13 cellular contexts compared by ENCODE assay signal in genomic region chr12:47281667-47282171, GRCh38.
DNase-seq lines count a peak whose midpoint lies in the region; ATAC-seq and TF ChIP-seq lines count a peak whose summit lies in the region.
"Had no signal": no experiment of that assay in that cellular context is flagged by ENCODE, and none has a peak within 500 bp of the region (broad histone marks: within the 10 kb centered on the region; RNA-seq: fewer than 3 reads in every experiment).

No MANE protein-coding gene starts in this region.

- 77% methylated on average over 4 of the region's 4 CpGs for WGBS in prostate gland

- no peak overlapping the region for H3K4me3 Mint-ChIP-seq in activated CD8-positive, alpha-beta T cell treated with anti-CD3 and anti-CD28 coated beads for 36 hours
- H3K4me3 Mint-ChIP-seq in activated CD8-positive, alpha-beta T cell treated with anti-CD3 and anti-CD28 coated beads, Interleukin-2, amount 10 ng/mL, durations not matched to agents 7 days and 5 days: no peak overlapping the region
- H3K4me3 Mint-ChIP-seq in activated T-helper 2 cell treated with anti-CD3 and anti-CD28 coated beads, Interferon-gamma antibody, Interleukin-2, Interleukin-4, amounts not matched to agents 10 μg/mL and 5 μg/mL and 100 μg/mL, durations not matched to agents 14 hours and 24 hours and 36 hours (ENCODE audit: low read depth): no peak overlapping the region
- H3K4me3 Mint-ChIP-seq in stimulated activated naive B cell treated with anti-CD40 and anti-IgM and Interleukin-4, amounts not matched to agents 10 μg/mL and 1 μg/mL and 100 μg/mL, for 72 hours: no peak overlapping the region
- H3K4me3 Mint-ChIP-seq: dendritic cell treated with granulocyte-macrophage colony-stimulating factor and Interleukin-4, amounts not matched to agents 40 ng/mL and 50 ng/mL, for 4 days had no signal

- H3K36me3 Mint-ChIP-seq in activated CD8-positive, alpha-beta T cell treated with anti-CD3 and anti-CD28 coated beads for 36 hours (ENCODE audit: low read depth): peaks cover 12% of the 10 kb centered on the region
- H3K36me3 Mint-ChIP-seq in activated CD8-positive, alpha-beta T cell treated with anti-CD3 and anti-CD28 coated beads, Interleukin-2, amount 10 ng/mL, durations not matched to agents 7 days and 5 days (ENCODE audit: low read depth): peaks cover 12% of the 10 kb centered on the region
- H3K36me3 Mint-ChIP-seq in activated T-helper 2 cell treated with anti-CD3 and anti-CD28 coated beads, Interferon-gamma antibody, Interleukin-2, Interleukin-4, amounts not matched to agents 10 μg/mL and 5 μg/mL and 100 μg/mL, durations not matched to agents 14 hours and 24 hours and 36 hours (ENCODE audit: low read depth): no peaks in the 10 kb centered on the region
- peaks cover 0 to 6% of the 10 kb centered on the region in 2 donors for H3K36me3 Mint-ChIP-seq in stimulated activated naive B cell treated with anti-CD40 and anti-IgM and Interleukin-4, amounts not matched to agents 10 μg/mL and 1 μg/mL and 100 μg/mL, for 72 hours

- H3K4me3 ChIP-seq in left ventricle myocardium inferior: no peak overlapping the region
- no peak overlapping the region for H3K4me3 ChIP-seq in prostate gland
- H3K4me3 ChIP-seq: thoracic aorta had no signal

- peak; percentile 46 for ATAC-seq in activated CD8-positive, alpha-beta T cell treated with anti-CD3 and anti-CD28 coated beads for 36 hours
- ATAC-seq in activated CD8-positive, alpha-beta T cell treated with anti-CD3 and anti-CD28 coated beads, Interleukin-2, amount 10 ng/mL, durations not matched to agents 7 days and 5 days: no peak
- ATAC-seq in stimulated activated naive B cell treated with anti-CD40 and anti-IgM and Interleukin-4, amounts not matched to agents 10 μg/mL and 1 μg/mL and 100 μg/mL, for 72 hours (replicated peaks): peak; percentile 29
- ATAC-seq in GM19395 (IDR thresholded peaks at IDR 0.05; ENCODE audit: unreplicated experiment): no peak

- no peaks in the 10 kb centered on the region for H3K27me3 ChIP-seq in left ventricle myocardium inferior (ENCODE audit: low read depth)
- no peaks in the 10 kb centered on the region for H3K27me3 ChIP-seq in prostate gland (replicated peaks; ENCODE audit: insufficient read depth)

- H3K9me3 Mint-ChIP-seq in activated CD8-positive, alpha-beta T cell treated with anti-CD3 and anti-CD28 coated beads for 36 hours: peaks cover 5% of the 10 kb centered on the region
- H3K9me3 Mint-ChIP-seq in activated CD8-positive, alpha-beta T cell treated with anti-CD3 and anti-CD28 coated beads, Interleukin-2, amount 10 ng/mL, durations not matched to agents 7 days and 5 days (ENCODE audit: insufficient read depth): peaks cover 5% of the 10 kb centered on the region
- H3K9me3 Mint-ChIP-seq in activated T-helper 2 cell treated with anti-CD3 and anti-CD28 coated beads, Interferon-gamma antibody, Interleukin-2, Interleukin-4, amounts not matched to agents 10 μg/mL and 5 μg/mL and 100 μg/mL, durations not matched to agents 14 hours and 24 hours and 36 hours: no peaks in the 10 kb centered on the region
- H3K9me3 Mint-ChIP-seq in stimulated activated naive B cell treated with anti-CD40 and anti-IgM and Interleukin-4, amounts not matched to agents 10 μg/mL and 1 μg/mL and 100 μg/mL, for 72 hours: peaks cover 0 to 2% of the 10 kb centered on the region in 2 donors
- H3K9me3 Mint-ChIP-seq: dendritic cell treated with granulocyte-macrophage colony-stimulating factor and Interleukin-4, amounts not matched to agents 40 ng/mL and 50 ng/mL, for 4 days had no signal

- TF ChIP-seq POLR2A in prostate gland (IDR thresholded peaks at IDR 0.05): no peak

- H3K4me1 ChIP-seq in left ventricle myocardium inferior: peaks cover 15% of the 10 kb centered on the region
- H3K4me1 ChIP-seq in prostate gland (replicated peaks): no peaks in the 10 kb centered on the region

- POLR2A ChIA-PET in activated CD8-positive, alpha-beta T cell treated with anti-CD3 and anti-CD28 coated beads for 36 hours (lab: Charles Lee): interaction anchor here (0.7 to 1.6 kb wide), 5 partner anchors 8 to 115 kb away, joined by 3 to 4 read pairs (median 3); no protein-coding TSS in a partner anchor
- POLR2A ChIA-PET in activated CD8-positive, alpha-beta T cell treated with anti-CD3 and anti-CD28 coated beads, Interleukin-2, amount 10 ng/mL, durations not matched to agents 7 days and 5 days (lab: Charles Lee): interaction anchor here (0.7 to 1.7 kb wide), 4 partner anchors 16 to 65 kb away, joined by 3 to 7 read pairs (median 3); no protein-coding TSS in a partner anchor

- DNase-seq in activated CD8-positive, alpha-beta T cell treated with anti-CD3 and anti-CD28 coated beads for 36 hours: peak; percentile 56
- no peak for DNase-seq in activated CD8-positive, alpha-beta T cell treated with anti-CD3 and anti-CD28 coated beads, Interleukin-2, amount 10 ng/mL, durations not matched to agents 7 days and 5 days
- no peak for DNase-seq in activated T-helper 2 cell treated with anti-CD3 and anti-CD28 coated beads, Interferon-gamma antibody, Interleukin-2, Interleukin-4, amounts not matched to agents 10 μg/mL and 5 μg/mL and 100 μg/mL, durations not matched to agents 14 hours and 24 hours and 36 hours (ENCODE audit: low spot score)
- DNase-seq in left ventricle myocardium inferior: no peak
- no peak for DNase-seq in stimulated activated naive B cell treated with anti-CD40 and anti-IgM and Interleukin-4, amounts not matched to agents 10 μg/mL and 1 μg/mL and 100 μg/mL, for 72 hours
- DNase-seq in NCI-H187 treated with DMSO at 0.1 percent for 48 hours (lab: John Stamatoyannopoulos, UW): no peak
- no peak for DNase-seq in prostate gland (ENCODE audit: low spot score)
- DNase-seq: activated effector memory CD4-positive, alpha-beta T cell treated with anti-CD3 and anti-CD28 coated beads, Interleukin-2, amount 50 U/mL, for 16 hours; NCI-H2107 had no signal

- CTCF ChIA-PET in activated CD8-positive, alpha-beta T cell treated with anti-CD3 and anti-CD28 coated beads for 36 hours (lab: Charles Lee): interaction anchor here (1.2 to 2.1 kb wide), 5 partner anchors 9 to 249 kb away, joined by 3 to 9 read pairs (median 5); no protein-coding TSS in a partner anchor
- CTCF ChIA-PET in activated CD8-positive, alpha-beta T cell treated with anti-CD3 and anti-CD28 coated beads, Interleukin-2, amount 10 ng/mL, durations not matched to agents 7 days and 5 days (lab: Charles Lee): interaction anchor here (1.1 to 1.3 kb wide), 3 partner anchors 13 to 355 kb away, joined by 4 read pairs; no protein-coding TSS in a partner anchor

- TF ChIP-seq CTCF in activated CD8-positive, alpha-beta T cell treated with anti-CD3 and anti-CD28 coated beads for 36 hours (IDR thresholded peaks at IDR 0.05): no peak
- TF ChIP-seq CTCF in left ventricle myocardium inferior (IDR thresholded peaks at IDR 0.05; ENCODE audit: borderline replicate concordance) (no peak), prostate gland (IDR thresholded peaks at IDR 0.05) (no peak)

- intact Hi-C loops in activated CD8-positive, alpha-beta T cell treated with anti-CD3 and anti-CD28 coated beads for 36 hours (cut with micrococcal nuclease): no loop called here
- intact Hi-C loops in activated T-helper 2 cell treated with anti-CD3 and anti-CD28 coated beads, Interferon-gamma antibody, Interleukin-2, Interleukin-4, amounts not matched to agents 10 μg/mL and 5 μg/mL and 100 μg/mL, durations not matched to agents 14 hours and 24 hours and 36 hours (cut with micrococcal nuclease): loop anchor here (1.0 to 5.0 kb wide), 4 partner anchors 21 to 199 kb away; no protein-coding TSS in a partner anchor
- intact Hi-C loops in left ventricle myocardium inferior (cut with micrococcal nuclease): no loop called here
- intact Hi-C loops in prostate gland (cut with DNase I): no loop called here

- H3K36me3 ChIP-seq in left ventricle myocardium inferior: no peaks in the 10 kb centered on the region
- no peaks in the 10 kb centered on the region for H3K36me3 ChIP-seq in prostate gland
- H3K36me3 ChIP-seq: thoracic aorta had no signal

- H3K27ac ChIP-seq in left ventricle myocardium inferior (replicated peaks): peak overlapping the region; percentile 33
- H3K27ac ChIP-seq in prostate gland: no peak overlapping the region
- H3K27ac ChIP-seq: KMS-11, thoracic aorta had no signal

- no peaks in the 10 kb centered on the region for H3K27me3 Mint-ChIP-seq in activated CD8-positive, alpha-beta T cell treated with anti-CD3 and anti-CD28 coated beads for 36 hours
- H3K27me3 Mint-ChIP-seq in activated CD8-positive, alpha-beta T cell treated with anti-CD3 and anti-CD28 coated beads, Interleukin-2, amount 10 ng/mL, durations not matched to agents 7 days and 5 days (ENCODE audit: low read depth): no peaks in the 10 kb centered on the region
- H3K27me3 Mint-ChIP-seq in activated T-helper 2 cell treated with anti-CD3 and anti-CD28 coated beads, Interferon-gamma antibody, Interleukin-2, Interleukin-4, amounts not matched to agents 10 μg/mL and 5 μg/mL and 100 μg/mL, durations not matched to agents 14 hours and 24 hours and 36 hours (ENCODE audit: low read depth): no peaks in the 10 kb centered on the region
- no peaks in the 10 kb centered on the region for H3K27me3 Mint-ChIP-seq in stimulated activated naive B cell treated with anti-CD40 and anti-IgM and Interleukin-4, amounts not matched to agents 10 μg/mL and 1 μg/mL and 100 μg/mL, for 72 hours
- H3K27me3 Mint-ChIP-seq: dendritic cell treated with granulocyte-macrophage colony-stimulating factor and Interleukin-4, amounts not matched to agents 40 ng/mL and 50 ng/mL, for 4 days had no signal

- H3K9me3 ChIP-seq in left ventricle myocardium inferior (replicated peaks) (no peaks in the 10 kb centered on the region), prostate gland (no peaks in the 10 kb centered on the region)
- H3K9me3 ChIP-seq: thoracic aorta had no signal

- peaks cover 63% of the 10 kb centered on the region for H3K4me1 Mint-ChIP-seq in activated CD8-positive, alpha-beta T cell treated with anti-CD3 and anti-CD28 coated beads for 36 hours (ENCODE audit: low read depth)
- H3K4me1 Mint-ChIP-seq in activated CD8-positive, alpha-beta T cell treated with anti-CD3 and anti-CD28 coated beads, Interleukin-2, amount 10 ng/mL, durations not matched to agents 7 days and 5 days (ENCODE audit: low read depth): peaks cover 30% of the 10 kb centered on the region
- H3K4me1 Mint-ChIP-seq in activated T-helper 2 cell treated with anti-CD3 and anti-CD28 coated beads, Interferon-gamma antibody, Interleukin-2, Interleukin-4, amounts not matched to agents 10 μg/mL and 5 μg/mL and 100 μg/mL, durations not matched to agents 14 hours and 24 hours and 36 hours (ENCODE audit: low read depth): peaks cover 57% of the 10 kb centered on the region
- H3K4me1 Mint-ChIP-seq in stimulated activated naive B cell treated with anti-CD40 and anti-IgM and Interleukin-4, amounts not matched to agents 10 μg/mL and 1 μg/mL and 100 μg/mL, for 72 hours: peaks cover 23 to 34% of the 10 kb centered on the region in 2 donors

- peak overlapping the region; percentile 70 for H3K27ac Mint-ChIP-seq in activated CD8-positive, alpha-beta T cell treated with anti-CD3 and anti-CD28 coated beads for 36 hours
- H3K27ac Mint-ChIP-seq in activated CD8-positive, alpha-beta T cell treated with anti-CD3 and anti-CD28 coated beads, Interleukin-2, amount 10 ng/mL, durations not matched to agents 7 days and 5 days: no peak overlapping the region
- H3K27ac Mint-ChIP-seq in activated T-helper 2 cell treated with anti-CD3 and anti-CD28 coated beads, Interferon-gamma antibody, Interleukin-2, Interleukin-4, amounts not matched to agents 10 μg/mL and 5 μg/mL and 100 μg/mL, durations not matched to agents 14 hours and 24 hours and 36 hours: peak overlapping the region; percentile 84
- no peak overlapping the region for H3K27ac Mint-ChIP-seq in stimulated activated naive B cell treated with anti-CD40 and anti-IgM and Interleukin-4, amounts not matched to agents 10 μg/mL and 1 μg/mL and 100 μg/mL, for 72 hours

Comparison
In these comparisons a context has a peak if more than half of its experiments do, and no peak if none do; other contexts are left out.
1. ATAC-seq: peak in activated CD8-positive, alpha-beta T cell treated with anti-CD3 and anti-CD28 coated beads for 36 hours (single experiment) and stimulated activated naive B cell treated with anti-CD40 and anti-IgM and Interleukin-4, amounts not matched to agents 10 μg/mL and 1 μg/mL and 100 μg/mL, for 72 hours (2 of 2); none in activated CD8-positive, alpha-beta T cell treated with anti-CD3 and anti-CD28 coated beads, Interleukin-2, amount 10 ng/mL, durations not matched to agents 7 days and 5 days (single experiment) and GM19395 (single experiment).
2. H3K27ac Mint-ChIP-seq: peak in activated CD8-positive, alpha-beta T cell treated with anti-CD3 and anti-CD28 coated beads for 36 hours (single experiment) and activated T-helper 2 cell treated with anti-CD3 and anti-CD28 coated beads, Interferon-gamma antibody, Interleukin-2, Interleukin-4, amounts not matched to agents 10 μg/mL and 5 μg/mL and 100 μg/mL, durations not matched to agents 14 hours and 24 hours and 36 hours (single experiment); none in activated CD8-positive, alpha-beta T cell treated with anti-CD3 and anti-CD28 coated beads, Interleukin-2, amount 10 ng/mL, durations not matched to agents 7 days and 5 days (single experiment) and stimulated activated naive B cell treated with anti-CD40 and anti-IgM and Interleukin-4, amounts not matched to agents 10 μg/mL and 1 μg/mL and 100 μg/mL, for 72 hours (single experiment).